ENCODE assay signal across 1 cellular context in the genomic region with DNA sequence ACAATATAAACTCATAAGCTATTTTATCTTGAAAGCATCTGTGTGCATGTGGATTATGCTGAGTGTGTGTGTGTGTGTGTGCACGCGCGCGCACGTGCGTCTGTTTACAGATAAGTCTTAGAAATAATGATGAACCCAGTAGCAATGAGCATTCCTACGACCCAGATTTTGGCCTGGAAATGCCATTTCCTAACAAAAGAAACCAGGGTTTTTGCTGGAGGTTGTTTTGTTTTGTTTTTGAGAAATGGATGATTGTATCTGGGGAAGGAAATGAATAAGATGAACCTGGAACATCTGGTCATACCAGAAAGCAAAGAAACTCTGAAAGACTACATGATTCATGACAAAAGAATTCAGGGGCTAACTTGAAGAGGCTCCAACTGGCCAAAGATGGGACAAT.
TF ChIP-seq lines count a peak whose summit lies in the region.

No MANE protein-coding gene starts in this region.

TF ChIP-seq in WTC11, 78 proteins besides CTCF, POLR2A, EP300 and RAD21 (continued from another document):
- TF ChIP-seq, protein P1, sequence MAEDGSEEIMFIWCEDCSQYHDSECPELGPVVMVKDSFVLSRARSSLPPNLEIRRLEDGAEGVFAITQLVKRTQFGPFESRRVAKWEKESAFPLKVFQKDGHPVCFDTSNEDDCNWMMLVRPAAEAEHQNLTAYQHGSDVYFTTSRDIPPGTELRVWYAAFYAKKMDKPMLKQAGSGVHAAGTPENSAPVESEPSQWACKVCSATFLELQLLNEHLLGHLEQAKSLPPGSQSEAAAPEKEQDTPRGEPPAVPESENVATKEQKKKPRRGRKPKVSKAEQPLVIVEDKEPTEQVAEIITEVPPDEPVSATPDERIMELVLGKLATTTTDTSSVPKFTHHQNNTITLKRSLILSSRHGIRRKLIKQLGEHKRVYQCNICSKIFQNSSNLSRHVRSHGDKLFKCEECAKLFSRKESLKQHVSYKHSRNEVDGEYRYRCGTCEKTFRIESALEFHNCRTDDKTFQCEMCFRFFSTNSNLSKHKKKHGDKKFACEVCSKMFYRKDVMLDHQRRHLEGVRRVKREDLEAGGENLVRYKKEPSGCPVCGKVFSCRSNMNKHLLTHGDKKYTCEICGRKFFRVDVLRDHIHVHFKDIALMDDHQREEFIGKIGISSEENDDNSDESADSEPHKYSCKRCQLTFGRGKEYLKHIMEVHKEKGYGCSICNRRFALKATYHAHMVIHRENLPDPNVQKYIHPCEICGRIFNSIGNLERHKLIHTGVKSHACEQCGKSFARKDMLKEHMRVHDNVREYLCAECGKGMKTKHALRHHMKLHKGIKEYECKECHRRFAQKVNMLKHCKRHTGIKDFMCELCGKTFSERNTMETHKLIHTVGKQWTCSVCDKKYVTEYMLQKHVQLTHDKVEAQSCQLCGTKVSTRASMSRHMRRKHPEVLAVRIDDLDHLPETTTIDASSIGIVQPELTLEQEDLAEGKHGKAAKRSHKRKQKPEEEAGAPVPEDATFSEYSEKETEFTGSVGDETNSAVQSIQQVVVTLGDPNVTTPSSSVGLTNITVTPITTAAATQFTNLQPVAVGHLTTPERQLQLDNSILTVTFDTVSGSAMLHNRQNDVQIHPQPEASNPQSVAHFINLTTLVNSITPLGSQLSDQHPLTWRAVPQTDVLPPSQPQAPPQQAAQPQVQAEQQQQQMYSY (CRISPR knock-in tag; IDR thresholded peaks at IDR 0.05): no peak
- TF ChIP-seq, protein P2, sequence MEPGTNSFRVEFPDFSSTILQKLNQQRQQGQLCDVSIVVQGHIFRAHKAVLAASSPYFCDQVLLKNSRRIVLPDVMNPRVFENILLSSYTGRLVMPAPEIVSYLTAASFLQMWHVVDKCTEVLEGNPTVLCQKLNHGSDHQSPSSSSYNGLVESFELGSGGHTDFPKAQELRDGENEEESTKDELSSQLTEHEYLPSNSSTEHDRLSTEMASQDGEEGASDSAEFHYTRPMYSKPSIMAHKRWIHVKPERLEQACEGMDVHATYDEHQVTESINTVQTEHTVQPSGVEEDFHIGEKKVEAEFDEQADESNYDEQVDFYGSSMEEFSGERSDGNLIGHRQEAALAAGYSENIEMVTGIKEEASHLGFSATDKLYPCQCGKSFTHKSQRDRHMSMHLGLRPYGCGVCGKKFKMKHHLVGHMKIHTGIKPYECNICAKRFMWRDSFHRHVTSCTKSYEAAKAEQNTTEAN (CRISPR knock-in tag; IDR thresholded peaks at IDR 0.05): no peak
- TF ChIP-seq CBFB (CRISPR knock-in tag; IDR thresholded peaks at IDR 0.05; ENCODE audit: low read depth): no peak
